In the genomic region with DNA sequence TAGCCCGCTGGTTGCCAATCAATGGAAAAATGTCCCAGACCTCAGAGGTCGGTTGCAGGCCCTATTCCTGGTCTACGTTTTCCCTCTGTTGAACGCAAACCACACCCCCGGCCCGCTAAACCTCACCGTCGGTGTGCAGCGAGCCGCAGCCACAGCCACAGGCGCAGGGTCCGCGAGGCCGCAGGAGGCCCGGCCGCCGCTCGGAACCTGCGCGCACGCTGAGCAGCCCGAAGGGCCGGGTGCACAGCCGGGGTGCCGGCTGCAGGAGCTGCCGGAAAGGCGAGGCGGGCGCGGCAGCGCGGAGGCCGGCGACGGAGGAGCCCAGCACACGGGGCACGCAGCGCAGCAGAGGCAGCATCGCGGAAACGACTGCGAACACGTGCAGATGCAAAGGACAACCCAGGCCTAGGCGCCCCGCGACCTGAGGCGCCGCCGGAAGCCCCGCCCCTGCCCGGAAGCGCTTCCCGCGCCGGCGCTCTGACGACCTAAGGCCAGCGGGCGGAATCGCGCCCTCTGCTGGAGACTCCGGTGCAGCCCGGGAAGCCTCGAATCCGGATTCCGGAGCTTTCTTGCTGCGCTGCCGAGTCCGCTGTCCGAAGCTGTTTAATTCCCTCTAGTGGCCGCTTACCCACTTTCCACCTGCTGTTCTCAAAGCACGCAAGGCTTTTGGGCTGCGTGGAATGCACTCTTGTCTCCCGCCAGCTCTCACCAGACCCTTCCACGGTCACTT, we compare ENCODE assay signal across 1 cellular context.
TF ChIP-seq lines count a peak whose summit lies in the region.

A gene with protein sequence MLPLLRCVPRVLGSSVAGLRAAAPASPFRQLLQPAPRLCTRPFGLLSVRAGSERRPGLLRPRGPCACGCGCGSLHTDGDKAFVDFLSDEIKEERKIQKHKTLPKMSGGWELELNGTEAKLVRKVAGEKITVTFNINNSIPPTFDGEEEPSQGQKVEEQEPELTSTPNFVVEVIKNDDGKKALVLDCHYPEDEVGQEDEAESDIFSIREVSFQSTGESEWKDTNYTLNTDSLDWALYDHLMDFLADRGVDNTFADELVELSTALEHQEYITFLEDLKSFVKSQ (minus strand): TSS at position 440 of the 730 bp plus-strand sequence. CDS start 82 bp downstream, at position 358.

TF ChIP-seq in H1, 55 proteins besides CTCF, POLR2A, EP300 and RAD21 (continued from another document):
- TF ChIP-seq POU5F1 (IDR thresholded peaks at IDR 0.05; ENCODE audit: low read depth, low read length) (no peak), NANOG (IDR thresholded peaks at IDR 0.05; ENCODE audit: insufficient read depth, low read depth, low read length, poor library complexity, severe bottlenecking) (no peak), SIX5 (IDR thresholded peaks at IDR 0.05; ENCODE audit: low read depth, low read length) (no peak)
